Comparison of ENCODE assay signal across 9 cellular contexts in genomic region chr1:234125283-234125682, GRCh38.
DNase-seq lines count a peak whose midpoint lies in the region; ATAC-seq and TF ChIP-seq lines count a peak whose summit lies in the region.
"Had no signal": no experiment of that assay in that cellular context is flagged by ENCODE, and none has a peak within 500 bp of the region (broad histone marks: within the 10 kb centered on the region; RNA-seq: fewer than 3 reads in every experiment).

No MANE protein-coding gene starts in this region.

- TF ChIP-seq CTCF in GM10248 (IDR thresholded peaks at IDR 0.05; ENCODE audit: control extremely low read depth, extremely low read depth, low read depth, missing control alignments) (no peak), SK-N-SH (IDR thresholded peaks at IDR 0.05) (peak; percentile 56), fibroblast of the aortic adventitia (IDR thresholded peaks at IDR 0.05; ENCODE audit: insufficient read depth, low read length) (peak; percentile 10), right atrium auricular region (IDR thresholded peaks at IDR 0.05) (no peak), lower leg skin (IDR thresholded peaks at IDR 0.05) (no peak)

- H3K27ac Mint-ChIP-seq in stimulated activated memory B cell treated with anti-CD40 and anti-IgM and Interleukin-4, amounts not matched to agents 10 μg/mL and 1 μg/mL and 100 μg/mL, for 72 hours = no peak overlapping the region

- no peak for TF ChIP-seq EP300 in SK-N-SH (IDR thresholded peaks at IDR 0.05; ENCODE audit: borderline replicate concordance in 1 of 2, low read depth in 1 of 2, low read length in 1 of 2)

- no peaks in the 10 kb centered on the region for H3K4me1 ChIP-seq in SK-N-SH (ENCODE audit: control insufficient read depth in 1 of 2, insufficient read depth in 2 of 2, low read depth in 1 of 2, low read length in 1 of 2)
- H3K4me1 ChIP-seq in right atrium auricular region = no peaks in the 10 kb centered on the region

- H3F3A ChIP-seq in SK-N-SH (replicated peaks; ENCODE audit: insufficient read depth) = no peaks in the 10 kb centered on the region

- no peaks in the 10 kb centered on the region for H3K9me3 ChIP-seq in SK-N-SH
- H3K9me3 ChIP-seq in right atrium auricular region = no peaks in the 10 kb centered on the region

- no peaks in the 10 kb centered on the region for H3K79me2 ChIP-seq in SK-N-SH (ENCODE audit: insufficient read depth)

- H3K4me3 ChIP-seq in SK-N-SH (ENCODE audit: low read depth in 2 of 2, low read length in 1 of 2) = no peak overlapping the region
- no peak overlapping the region for H3K4me3 ChIP-seq in fibroblast of the aortic adventitia (ENCODE audit: low read depth, low read length)
- H3K4me3 ChIP-seq in right atrium auricular region = no peak overlapping the region
- no peak overlapping the region for H3K4me3 ChIP-seq in lower leg skin (ENCODE audit: low read depth, poor library complexity, severe bottlenecking)

- H2AFZ ChIP-seq in SK-N-SH (ENCODE audit: low read depth) = no peak overlapping the region

- no peaks in the 10 kb centered on the region for H3K27me3 Mint-ChIP-seq in stimulated activated memory B cell treated with anti-CD40 and anti-IgM and Interleukin-4, amounts not matched to agents 10 μg/mL and 1 μg/mL and 100 μg/mL, for 72 hours

- peaks cover 2% of the 10 kb centered on the region for H3K9me3 Mint-ChIP-seq in stimulated activated memory B cell treated with anti-CD40 and anti-IgM and Interleukin-4, amounts not matched to agents 10 μg/mL and 1 μg/mL and 100 μg/mL, for 72 hours

- peak; percentile 32 for DNase-seq in GM10248 (ENCODE audit: extremely low spot score)
- DNase-seq in HuH-7 (ENCODE audit: low spot score) = peak; percentile 53
- peak; percentile 24 for DNase-seq in SK-N-SH
- peak; percentile 7 for DNase-seq in fibroblast of the aortic adventitia (ENCODE audit: low read depth)
- no peak for DNase-seq in UCSD-AML1 (lab: John Stamatoyannopoulos, UW; ENCODE audit: unreplicated experiment)
- DNase-seq in right atrium auricular region (ENCODE audit: low spot score) = no peak
- DNase-seq in lower leg skin (ENCODE audit: low spot score in 2 of 2) = no peak

- CTCF ChIA-PET in GM10248 (lab: Yijun Ruan, JAX) (interaction anchor here (1.0 to 3.0 kb wide), 7 partner anchors 10 to 202 kb away, joined by 3 to 24 read pairs (median 5); no protein-coding TSS in a partner anchor), SK-N-SH (lab: Yijun Ruan, JAX) (interaction anchor here (0.9 to 4.1 kb wide), 8 partner anchors 8 to 684 kb away, joined by 3 to 35 read pairs (median 4); no protein-coding TSS in a partner anchor)

- peak; percentile 61 for TF ChIP-seq RAD21 in SK-N-SH (IDR thresholded peaks at IDR 0.05; ENCODE audit: low read length)

- no peaks in the 10 kb centered on the region for H3K9me2 ChIP-seq in SK-N-SH

- peak; percentile 34 for ATAC-seq in stimulated activated memory B cell treated with anti-CD40 and anti-IgM and Interleukin-4, amounts not matched to agents 10 μg/mL and 1 μg/mL and 100 μg/mL, for 72 hours

- H3K36me3 ChIP-seq in SK-N-SH (replicated peaks in 1 of 2; ENCODE audit: control insufficient read depth in 1 of 2, insufficient read depth in 2 of 2, low read length in 1 of 2) (no peaks in the 10 kb centered on the region), right atrium auricular region (no peaks in the 10 kb centered on the region)

- no peak overlapping the region for H3K4me2 ChIP-seq in SK-N-SH

- POLR2A ChIA-PET in GM10248 (lab: Yijun Ruan, JAX) = no interaction called here
- POLR2A ChIA-PET in SK-N-SH (lab: Yijun Ruan, JAX) = no interaction called here

- H3K27me3 ChIP-seq in SK-N-SH (ENCODE audit: insufficient read depth) (no peaks in the 10 kb centered on the region), right atrium auricular region (no peaks in the 10 kb centered on the region)

- TF ChIP-seq POLR2A in lower leg skin (IDR thresholded peaks at IDR 0.05) = no peak

- no peaks in the 10 kb centered on the region for H4K20me1 ChIP-seq in SK-N-SH (ENCODE audit: insufficient read depth)

- no peaks in the 10 kb centered on the region for H3K36me3 Mint-ChIP-seq in stimulated activated memory B cell treated with anti-CD40 and anti-IgM and Interleukin-4, amounts not matched to agents 10 μg/mL and 1 μg/mL and 100 μg/mL, for 72 hours

- H3K4me3 Mint-ChIP-seq in stimulated activated memory B cell treated with anti-CD40 and anti-IgM and Interleukin-4, amounts not matched to agents 10 μg/mL and 1 μg/mL and 100 μg/mL, for 72 hours = no peak overlapping the region

- WGBS in SK-N-SH (ENCODE audit: low lambda C conversion rate) = 79% methylated on average over 9 of the region's 11 CpGs
- 13 to 17% methylated on average over 11 of the region's 11 CpGs for WGBS in lower leg skin, 2 donors

- intact Hi-C loops in lower leg skin (cut with DNase I; ENCODE audit: low total_unique reads) = no loop called here

- H3K4me1 Mint-ChIP-seq in stimulated activated memory B cell treated with anti-CD40 and anti-IgM and Interleukin-4, amounts not matched to agents 10 μg/mL and 1 μg/mL and 100 μg/mL, for 72 hours = peaks cover 6% of the 10 kb centered on the region

- no peak overlapping the region for H3K27ac ChIP-seq in SK-N-SH (ENCODE audit: low read depth in 2 of 2, low read length in 1 of 2)
- no peak overlapping the region for H3K27ac ChIP-seq in right atrium auricular region
- H3K27ac ChIP-seq: epithelial cell of prostate had no signal

- H3K9ac ChIP-seq in SK-N-SH = no peak overlapping the region

TF ChIP-seq in SK-N-SH, 30 proteins besides CTCF, POLR2A, EP300 and RAD21:
- TF ChIP-seq MAX (IDR thresholded peaks at IDR 0.05; ENCODE audit: low read depth) = peak; percentile 22; the same call in 1 of the 2 replicates
- 0 out of 2 replicates have a peak, but pooled peaks have one; percentile 17 for TF ChIP-seq SMC3 (IDR thresholded peaks at IDR 0.05; ENCODE audit: low read depth, low read length)
- TF ChIP-seq, protein P1, sequence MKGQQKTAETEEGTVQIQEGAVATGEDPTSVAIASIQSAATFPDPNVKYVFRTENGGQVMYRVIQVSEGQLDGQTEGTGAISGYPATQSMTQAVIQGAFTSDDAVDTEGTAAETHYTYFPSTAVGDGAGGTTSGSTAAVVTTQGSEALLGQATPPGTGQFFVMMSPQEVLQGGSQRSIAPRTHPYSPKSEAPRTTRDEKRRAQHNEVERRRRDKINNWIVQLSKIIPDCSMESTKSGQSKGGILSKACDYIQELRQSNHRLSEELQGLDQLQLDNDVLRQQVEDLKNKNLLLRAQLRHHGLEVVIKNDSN (IDR thresholded peaks at IDR 0.05; ENCODE audit: borderline replicate concordance, low read depth) = peak; percentile 46; the same call in 1 of the 2 replicates
- no peak for TF ChIP-seq GABPA (IDR thresholded peaks at IDR 0.05; ENCODE audit: low read depth)

Comparison
In these comparisons a context has a peak if more than half of its experiments do, and no peak if none do; other contexts are left out.
1. DNase-seq: peak in GM10248 (single experiment), HuH-7 (single experiment), SK-N-SH (single experiment) and fibroblast of the aortic adventitia (single experiment); none in UCSD-AML1 (single experiment), right atrium auricular region (single experiment) and lower leg skin (0 of 2).
2. CTCF ChIP-seq: peak in SK-N-SH (single experiment) and fibroblast of the aortic adventitia (single experiment); none in GM10248 (single experiment), right atrium auricular region (0 of 2) and lower leg skin (0 of 3).